Comparison of ENCODE assay signal across 8 cellular contexts in genomic region chr6:111750753-111751684, GRCh38.
DNase-seq lines count a peak whose midpoint lies in the region; ATAC-seq and TF ChIP-seq lines count a peak whose summit lies in the region.

No MANE protein-coding gene starts in this region.

- no peaks in the 10 kb centered on the region for H3K27me3 Mint-ChIP-seq in osteocyte (ENCODE audit: unreplicated experiment)

- H3K79me2 ChIP-seq in DOHH2 (ENCODE audit: control insufficient read depth, low read length) (no peaks in the 10 kb centered on the region), MM.1S (ENCODE audit: low read length) (no peaks in the 10 kb centered on the region), SK-N-SH (ENCODE audit: insufficient read depth) (peaks cover 5% of the 10 kb centered on the region; the same call in 1 of the 2 replicates)

- TF ChIP-seq CTCF in DOHH2 (IDR thresholded peaks at IDR 0.05; ENCODE audit: low read depth, low read length, poor library complexity, severe bottlenecking) = no peak
- no peak for TF ChIP-seq CTCF in MM.1S (IDR thresholded peaks at IDR 0.05; ENCODE audit: low read length)
- no peak for TF ChIP-seq CTCF in spleen (IDR thresholded peaks at IDR 0.05 in 8 of 11, conservative IDR thresholded peaks at IDR 0.05 in 3 of 11)
- no peak for TF ChIP-seq CTCF in osteocyte (IDR thresholded peaks at IDR 0.05)
- no peak for TF ChIP-seq CTCF in SK-N-SH (IDR thresholded peaks at IDR 0.05)

- POLR2A ChIA-PET in SK-N-SH (lab: Yijun Ruan, JAX) = no interaction called here

- peak; percentile 85 for DNase-seq in MM.1S
- DNase-seq in dermis blood vessel endothelial cell = peak; percentile 89
- DNase-seq in spleen = no peak
- no peak for DNase-seq in osteocyte (ENCODE audit: extremely low spot score, unreplicated experiment)
- DNase-seq in SK-N-SH = no peak
- DNase-seq in dedifferentiated amniotic fluid mesenchymal stem cell (ENCODE audit: extremely low spot score) = no peak

- H3F3A ChIP-seq in DOHH2 (ENCODE audit: control insufficient read depth, insufficient read depth) (no peaks in the 10 kb centered on the region), MM.1S (ENCODE audit: insufficient read depth, low read length) (peaks cover 3% of the 10 kb centered on the region; the same call in 1 of the 2 replicates), SK-N-SH (replicated peaks; ENCODE audit: insufficient read depth) (no peaks in the 10 kb centered on the region)

- no peak for TF ChIP-seq RAD21 in SK-N-SH (IDR thresholded peaks at IDR 0.05; ENCODE audit: low read length)

- no peak overlapping the region for H3K27ac ChIP-seq in DOHH2 (ENCODE audit: low read depth, low read length)
- H3K27ac ChIP-seq in MM.1S (ENCODE audit: low read length) = peak overlapping the region; percentile 75; the same call in 1 of the 2 replicates
- H3K27ac ChIP-seq in spleen = peak overlapping the region; percentile 55 to 92 (median 82)
- no peak overlapping the region for H3K27ac ChIP-seq in SK-N-SH (ENCODE audit: low read depth in 2 of 2, low read length in 1 of 2)

- H3K9me3 Mint-ChIP-seq in osteocyte (ENCODE audit: unreplicated experiment) = peaks cover 4% of the 10 kb centered on the region

- no peaks in the 10 kb centered on the region for H4K20me1 ChIP-seq in DOHH2 (ENCODE audit: control insufficient read depth, insufficient read depth, low read depth, low read length)
- H4K20me1 ChIP-seq in MM.1S (ENCODE audit: insufficient read depth, low read length) = no peaks in the 10 kb centered on the region
- no peaks in the 10 kb centered on the region for H4K20me1 ChIP-seq in SK-N-SH (ENCODE audit: insufficient read depth)

- peaks cover 27% of the 10 kb centered on the region for H3K4me1 ChIP-seq in DOHH2 (ENCODE audit: control insufficient read depth, low read length)
- H3K4me1 ChIP-seq in MM.1S (ENCODE audit: low read length) = peaks cover 33% of the 10 kb centered on the region
- H3K4me1 ChIP-seq in spleen = peaks cover 37 to 95% (median 73%) of the 10 kb centered on the region in 6 donors
- H3K4me1 ChIP-seq in SK-N-SH (ENCODE audit: control insufficient read depth in 1 of 2, insufficient read depth in 2 of 2, low read depth in 1 of 2, low read length in 1 of 2) = peaks cover 0 to 5% of the 10 kb centered on the region in 2 experiments; a peak in 2 of 4 replicates

- 61 to 70% (median 65%) methylated on average over 6 of the region's 6 CpGs for WGBS in spleen, 5 donors
- 92% methylated on average over 6 of the region's 6 CpGs for WGBS in SK-N-SH (ENCODE audit: low lambda C conversion rate)

- H3K9ac ChIP-seq in MM.1S (ENCODE audit: low read length) = peak overlapping the region; percentile 37; the same call in 1 of the 2 replicates
- H3K9ac ChIP-seq in SK-N-SH = no peak overlapping the region

- H3K27me3 ChIP-seq in DOHH2 (ENCODE audit: control insufficient read depth, low read length) (no peaks in the 10 kb centered on the region), MM.1S (replicated peaks; ENCODE audit: insufficient read depth, low read length) (no peaks in the 10 kb centered on the region), spleen (replicated peaks in 1 of 7) (no peaks in the 10 kb centered on the region), SK-N-SH (ENCODE audit: insufficient read depth) (no peaks in the 10 kb centered on the region)

- H3K36me3 ChIP-seq in DOHH2 (ENCODE audit: control insufficient read depth, low read length) = no peaks in the 10 kb centered on the region
- H3K36me3 ChIP-seq in MM.1S (replicated peaks; ENCODE audit: insufficient read depth, low read length) = no peaks in the 10 kb centered on the region
- peaks cover 0 to 5% (median 0%) of the 10 kb centered on the region in 6 donors for H3K36me3 ChIP-seq in spleen
- no peaks in the 10 kb centered on the region for H3K36me3 ChIP-seq in SK-N-SH (replicated peaks in 1 of 2; ENCODE audit: control insufficient read depth in 1 of 2, insufficient read depth in 2 of 2, low read length in 1 of 2)

- CTCF ChIA-PET in SK-N-SH (lab: Yijun Ruan, JAX) = interaction anchor here (0.9 kb wide), 1 partner anchor 12 kb away, joined by 3 read pairs; no protein-coding TSS in a partner anchor

- H3K4me2 ChIP-seq in DOHH2 (ENCODE audit: low read length) = peak overlapping the region; percentile 25
- H3K4me2 ChIP-seq in MM.1S (ENCODE audit: low read depth, low read length) = peak overlapping the region; percentile 38; the same call in 1 of the 2 replicates
- no peak overlapping the region for H3K4me2 ChIP-seq in SK-N-SH

- no peaks in the 10 kb centered on the region for H3K9me3 ChIP-seq in DOHH2 (ENCODE audit: control insufficient read depth, insufficient read depth, low read length)
- H3K9me3 ChIP-seq in MM.1S (replicated peaks; ENCODE audit: insufficient read depth, low read length) = no peaks in the 10 kb centered on the region
- H3K9me3 ChIP-seq in spleen = no peaks in the 10 kb centered on the region
- no peaks in the 10 kb centered on the region for H3K9me3 ChIP-seq in SK-N-SH

- H3K4me3 ChIP-seq in DOHH2 (ENCODE audit: low read length) (no peak overlapping the region), MM.1S (ENCODE audit: low read length) (no peak overlapping the region), spleen (peak overlapping the region in 1 of 8 donors; percentile 29), SK-N-SH (ENCODE audit: low read depth in 2 of 2, low read length in 1 of 2) (no peak overlapping the region)

- H3K36me3 Mint-ChIP-seq in osteocyte (ENCODE audit: unreplicated experiment) = peaks cover 13% of the 10 kb centered on the region

- intact Hi-C loops in spleen (cut with DNase I; ENCODE audit: low total_unique reads) = no loop called here

- H3K4me3 Mint-ChIP-seq in osteocyte (ENCODE audit: unreplicated experiment) = no peak overlapping the region

- H3K4me1 Mint-ChIP-seq in osteocyte (ENCODE audit: unreplicated experiment) = peaks cover 18% of the 10 kb centered on the region

- H2AFZ ChIP-seq in MM.1S (ENCODE audit: low read length) (0 out of 2 replicates have a peak overlapping the region, but pooled peaks have one; percentile 20), SK-N-SH (ENCODE audit: low read depth) (no peak overlapping the region)

- peak; percentile 93 for ATAC-seq in GM21619 (IDR thresholded peaks at IDR 0.05; ENCODE audit: unreplicated experiment)

- H3K9me2 ChIP-seq in DOHH2 (replicated peaks; ENCODE audit: control insufficient read depth, low read length) (no peaks in the 10 kb centered on the region), MM.1S (replicated peaks; ENCODE audit: insufficient read depth, low read length) (no peaks in the 10 kb centered on the region), SK-N-SH (no peaks in the 10 kb centered on the region)

- TF ChIP-seq POLR2A in spleen (IDR thresholded peaks at IDR 0.05) = no peak

- TF ChIP-seq EP300 in SK-N-SH (IDR thresholded peaks at IDR 0.05; ENCODE audit: borderline replicate concordance in 1 of 2, low read depth in 1 of 2, low read length in 1 of 2) = no peak

- H3K27ac Mint-ChIP-seq in osteocyte (ENCODE audit: unreplicated experiment) = no peak overlapping the region

TF ChIP-seq in SK-N-SH, 30 proteins besides CTCF, POLR2A, EP300 and RAD21:
- TF ChIP-seq POLR2AphosphoS5 (IDR thresholded peaks at IDR 0.05; ENCODE audit: low read depth, low read length) = no peak
- no peak for TF ChIP-seq EZH2phosphoT487 (IDR thresholded peaks at IDR 0.05; ENCODE audit: borderline replicate concordance, low read depth)
- no peak for TF ChIP-seq JUND (IDR thresholded peaks at IDR 0.05)
- no peak for TF ChIP-seq MXI1 (IDR thresholded peaks at IDR 0.05; ENCODE audit: low read depth, low read length)
- no peak for TF ChIP-seq GATA2 (CRISPR knock-in tag; IDR thresholded peaks at IDR 0.05)
- TF ChIP-seq RCOR1 (IDR thresholded peaks at IDR 0.05; ENCODE audit: low read length) = no peak
- TF ChIP-seq MEF2A (IDR thresholded peaks at IDR 0.05; ENCODE audit: borderline replicate concordance, low read depth) = no peak
- TF ChIP-seq USF2 (IDR thresholded peaks at IDR 0.05; ENCODE audit: borderline replicate concordance, low read depth, low read length) = no peak
- no peak for TF ChIP-seq REST (IDR thresholded peaks at IDR 0.05; ENCODE audit: low read depth, low read length)
- no peak for TF ChIP-seq GABPA (IDR thresholded peaks at IDR 0.05; ENCODE audit: low read depth)
- TF ChIP-seq RFX5 (IDR thresholded peaks at IDR 0.05; ENCODE audit: low read length) = no peak
- TF ChIP-seq CHD2 (IDR thresholded peaks at IDR 0.05; ENCODE audit: low read length, partially characterized antibody) = no peak

Comparison
In these comparisons a context has a peak if more than half of its experiments do, and no peak if none do; other contexts are left out.
1. H3K27ac ChIP-seq: peak in MM.1S (single experiment) and spleen (8 of 8); none in DOHH2 (single experiment) and SK-N-SH (0 of 2).
2. DNase-seq: peak in MM.1S (single experiment) and dermis blood vessel endothelial cell (single experiment); none in spleen (single experiment), osteocyte (single experiment), SK-N-SH (single experiment) and dedifferentiated amniotic fluid mesenchymal stem cell (single experiment).